Comparison of ENCODE assay signal across 34 cellular contexts in the genomic region with DNA sequence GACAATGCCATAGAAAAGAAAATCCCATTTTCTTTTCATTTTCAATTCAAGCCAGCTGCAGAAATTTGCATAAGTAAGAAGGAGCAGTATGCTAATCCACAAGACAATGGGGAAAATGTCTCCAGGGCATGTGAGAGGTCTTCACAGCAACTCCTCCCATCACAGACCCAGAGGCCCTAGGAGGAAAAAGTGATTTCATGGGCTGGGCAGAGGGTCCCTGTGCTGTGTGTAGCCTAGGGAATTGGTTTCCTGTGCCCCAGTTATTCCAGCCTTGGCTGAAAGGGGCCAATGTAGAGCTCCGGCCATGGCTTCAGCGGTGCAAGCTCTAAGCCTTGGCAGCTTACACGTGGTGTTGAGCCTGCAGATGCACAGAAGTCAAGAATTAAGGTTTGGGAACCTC.
"Had no signal": no experiment of that assay in that cellular context is flagged by ENCODE, and none has a peak within 500 bp of the region (broad histone marks: within the 10 kb centered on the region; RNA-seq: fewer than 3 reads in every experiment).

No MANE protein-coding gene starts in this region.

- H3K4me1 ChIP-seq: ascending aorta had no signal

- H3K4me3 ChIP-seq: ascending aorta, cardiac muscle cell, MG63 had no signal

- H3K4me3 Mint-ChIP-seq: activated CD4-positive, alpha-beta memory T cell treated with anti-CD3 and anti-CD28 coated beads, Interleukin-2, amount 10 ng/mL, durations not matched to agents 7 days and 5 days; activated naive CD4-positive, alpha-beta T cell treated with anti-CD3 and anti-CD28 coated beads, Interleukin-2, amount 50 U/mL, for 24 hours; activated naive CD8-positive, alpha-beta T cell treated with anti-CD3 and anti-CD28 coated beads, Interleukin-2, amount 10 ng/mL, durations not matched to agents 7 days and 5 days; activated T-cell treated with anti-CD3 and anti-CD28 coated beads, Interleukin-2, amount 50 U/mL, for 72 hours; activated T-helper 17 cell treated with anti-CD3 and anti-CD28 coated beads, Interleukin-2, amount 50 U/mL, for 72 hours had no signal

- H3K36me3 ChIP-seq: ascending aorta, cardiac muscle cell, MG63 had no signal

- H3K36me3 Mint-ChIP-seq: activated naive CD4-positive, alpha-beta T cell treated with anti-CD3 and anti-CD28 coated beads, Interleukin-2, amount 50 U/mL, for 24 hours; activated naive CD8-positive, alpha-beta T cell treated with anti-CD3 and anti-CD28 coated beads, Interleukin-2, amount 10 ng/mL, durations not matched to agents 7 days and 5 days had no signal

- H3K9me3 ChIP-seq: ascending aorta had no signal

- H3K9me3 Mint-ChIP-seq: activated CD4-positive, alpha-beta memory T cell treated with anti-CD3 and anti-CD28 coated beads, Interleukin-2, amount 10 ng/mL, durations not matched to agents 7 days and 5 days; activated naive CD4-positive, alpha-beta T cell treated with anti-CD3 and anti-CD28 coated beads, Interleukin-2, amount 50 U/mL, for 24 hours; activated naive CD8-positive, alpha-beta T cell treated with anti-CD3 and anti-CD28 coated beads, Interleukin-2, amount 10 ng/mL, durations not matched to agents 7 days and 5 days had no signal

- H3K27ac ChIP-seq: ascending aorta, cardiac muscle cell, VCaP had no signal

- H3K27me3 ChIP-seq: ascending aorta, cardiac muscle cell, MG63 had no signal

- H3K4me1 Mint-ChIP-seq: activated CD4-positive, alpha-beta memory T cell treated with anti-CD3 and anti-CD28 coated beads, Interleukin-2, amount 10 ng/mL, durations not matched to agents 7 days and 5 days; activated naive CD4-positive, alpha-beta T cell treated with anti-CD3 and anti-CD28 coated beads, Interleukin-2, amount 50 U/mL, for 24 hours; activated naive CD8-positive, alpha-beta T cell treated with anti-CD3 and anti-CD28 coated beads, Interleukin-2, amount 10 ng/mL, durations not matched to agents 7 days and 5 days; activated T-helper 17 cell treated with anti-CD3 and anti-CD28 coated beads, Interleukin-2, amount 50 U/mL, for 72 hours had no signal

- ATAC-seq: activated T-cell treated with anti-CD3 and anti-CD28 coated beads, Interleukin-2, amount 50 U/mL, for 72 hours; activated T-helper 17 cell treated with anti-CD3 and anti-CD28 coated beads, Interleukin-2, amount 50 U/mL, for 72 hours had no signal

- H3K27ac Mint-ChIP-seq: activated CD4-positive, alpha-beta memory T cell treated with anti-CD3 and anti-CD28 coated beads, Interleukin-2, amount 10 ng/mL, durations not matched to agents 7 days and 5 days; activated naive CD4-positive, alpha-beta T cell treated with anti-CD3 and anti-CD28 coated beads, Interleukin-2, amount 50 U/mL, for 24 hours; activated naive CD8-positive, alpha-beta T cell treated with anti-CD3 and anti-CD28 coated beads, Interleukin-2, amount 10 ng/mL, durations not matched to agents 7 days and 5 days; activated T-cell treated with anti-CD3 and anti-CD28 coated beads, Interleukin-2, amount 50 U/mL, for 72 hours; activated T-helper 17 cell treated with anti-CD3 and anti-CD28 coated beads, Interleukin-2, amount 50 U/mL, for 72 hours had no signal

- DNase-seq: activated CD4-positive, alpha-beta memory T cell treated with anti-CD3 and anti-CD28 coated beads, Interleukin-2, amount 10 ng/mL, durations not matched to agents 7 days and 5 days; activated CD4-positive, alpha-beta T cell treated with anti-CD3 and anti-CD28 coated beads for 1 hour; activated CD4-positive, alpha-beta T cell treated with anti-CD3 and anti-CD28 coated beads for 48 hours; activated CD4-positive, CD25-positive, alpha-beta regulatory T cell; activated effector memory CD4-positive, alpha-beta T cell treated with anti-CD3 and anti-CD28 coated beads, Interleukin-2, amount 50 U/mL, for 16 hours; activated naive CD4-positive, alpha-beta T cell; activated naive CD8-positive, alpha-beta T cell treated with anti-CD3 and anti-CD28 coated beads, Interleukin-2, amount 10 ng/mL, durations not matched to agents 7 days and 5 days; activated T-cell treated with anti-CD3 and anti-CD28 coated beads, Interleukin-2, amount 50 U/mL, for 1 hour; activated T-cell treated with anti-CD3 and anti-CD28 coated beads, Interleukin-2, amount 50 U/mL, for 72 hours; amygdala; Kasumi-1; MG63; MV-4-11; NCI-H1092; NCI-H1436 treated with DMSO at 0.1 percent for 48 hours; NCI-H1694 treated with DMSO at 0.1 percent for 48 hours; NCI-H2029 treated with DMSO at 0.1 percent for 48 hours; NCI-H2107; NCI-H2171; NCI-H510A; NCI-H526; NCI-H748 treated with DMSO at 0.1 percent for 48 hours; NK-92 treated with Interleukin-12 subunit alpha and Interleukin-12 subunit beta, amount 100 ng/mL, for 24 hours; OCI-M1; Right ventricle myocardium superior; SW 1271; T-helper 1 cell; T-helper 2 cell; T-helper 9 cell had no signal

- H3K27me3 Mint-ChIP-seq: activated CD4-positive, alpha-beta memory T cell treated with anti-CD3 and anti-CD28 coated beads, Interleukin-2, amount 10 ng/mL, durations not matched to agents 7 days and 5 days; activated naive CD4-positive, alpha-beta T cell treated with anti-CD3 and anti-CD28 coated beads, Interleukin-2, amount 50 U/mL, for 24 hours; activated naive CD8-positive, alpha-beta T cell treated with anti-CD3 and anti-CD28 coated beads, Interleukin-2, amount 10 ng/mL, durations not matched to agents 7 days and 5 days; activated T-helper 17 cell treated with anti-CD3 and anti-CD28 coated beads, Interleukin-2, amount 50 U/mL, for 72 hours had no signal
